ENCODE assay signal across 27 cellular contexts in genomic region chr5:137410234-137411010, GRCh38.
"Had no signal": no experiment of that assay in that cellular context is flagged by ENCODE, and none has a peak within 500 bp of the region (broad histone marks: within the 10 kb centered on the region; RNA-seq: fewer than 3 reads in every experiment).

No MANE protein-coding gene starts in this region.

- H3K4me1 ChIP-seq: suprapubic skin, testis, thyroid gland, upper lobe of left lung, upper lobe of right lung, uterus, vagina had no signal

- ATAC-seq: stimulated activated effector memory CD8-positive, alpha-beta T cell treated with anti-CD3 and anti-CD28 coated beads, Interleukin-12 subunit alpha, Interleukin-12 subunit beta, amount 100 ng/mL, for 72 hours; stimulated activated memory B cell treated with anti-CD40 and anti-IgM and Interleukin-4, amounts not matched to agents 10 μg/mL and 1 μg/mL and 100 μg/mL, for 72 hours; stimulated activated naive B cell treated with anti-CD40 and anti-IgM and Interleukin-4, amounts not matched to agents 10 μg/mL and 1 μg/mL and 100 μg/mL, for 72 hours; stimulated activated naive CD8-positive, alpha-beta T cell treated with anti-CD3 and anti-CD28 coated beads, Interleukin-15, amount 100 ng/mL, for 72 hours; stimulated activated naive CD8-positive, alpha-beta T cell treated with anti-CD3 and anti-CD28 coated beads, Interleukin-15, Interleukin-2, amounts not matched to agents 100 U/mL and 50 U/mL, for 24 hours; upper lobe of right lung had no signal

- H3K27ac ChIP-seq: stomach, suprapubic skin, testis, thoracic aorta, thyroid gland, tibial artery, tibial nerve, transverse colon, upper lobe of left lung, upper lobe of right lung, uterus, vagina had no signal

- H3K4me3 ChIP-seq: stomach, suprapubic skin, testis, thoracic aorta, thyroid gland, tibial artery, tibial nerve, transverse colon, upper lobe of left lung, upper lobe of right lung, uterus, vagina had no signal

- H3K4me1 Mint-ChIP-seq: stimulated activated effector memory CD8-positive, alpha-beta T cell treated with anti-CD3 and anti-CD28 coated beads, Interleukin-12 subunit alpha, Interleukin-12 subunit beta, amount 100 ng/mL, for 72 hours; stimulated activated memory B cell treated with anti-CD40 and anti-IgM and Interleukin-4, amounts not matched to agents 10 μg/mL and 1 μg/mL and 100 μg/mL, for 72 hours; stimulated activated naive B cell treated with anti-CD40 and anti-IgM and Interleukin-4, amounts not matched to agents 10 μg/mL and 1 μg/mL and 100 μg/mL, for 72 hours; stimulated activated naive CD8-positive, alpha-beta T cell treated with anti-CD3 and anti-CD28 coated beads, Interleukin-15, amount 100 ng/mL, for 72 hours had no signal

- H3K36me3 ChIP-seq: stomach, suprapubic skin, thoracic aorta, thyroid gland, tibial artery, tibial nerve, transverse colon, upper lobe of left lung, upper lobe of right lung, uterus, vagina had no signal

- H3K27me3 ChIP-seq: stomach, suprapubic skin, testis, thyroid gland, tibial artery, tibial nerve, transverse colon, upper lobe of left lung, upper lobe of right lung, uterus, vagina had no signal

- H3K27me3 Mint-ChIP-seq: stimulated activated memory B cell treated with anti-CD40 and anti-IgM and Interleukin-4, amounts not matched to agents 10 μg/mL and 1 μg/mL and 100 μg/mL, for 72 hours; stimulated activated naive B cell treated with anti-CD40 and anti-IgM and Interleukin-4, amounts not matched to agents 10 μg/mL and 1 μg/mL and 100 μg/mL, for 72 hours; stimulated activated naive CD8-positive, alpha-beta T cell treated with anti-CD3 and anti-CD28 coated beads, Interleukin-15, amount 100 ng/mL, for 72 hours had no signal

- DNase-seq: stimulated activated CD4-positive, alpha-beta T cell treated with anti-CD3 and anti-CD28 coated beads, Interleukin-2, amount 100 ng/mL, for 48 hours; stimulated activated CD4-positive, alpha-beta T cell treated with anti-CD3 and anti-CD28 coated beads, Interleukin-4, amount 100 ng/mL, for 24 hours; stimulated activated CD4-positive, alpha-beta T cell treated with anti-CD3 and anti-CD28 coated beads, Interleukin-4, amount 100 ng/mL, for 4 hours; stimulated activated CD8-positive, alpha-beta memory T cell treated with anti-CD3 and anti-CD28 coated beads, Interleukin-4, amount 100 ng/mL, for 48 hours; stimulated activated naive B cell treated with anti-CD40 and anti-IgM and Interleukin-4, amounts not matched to agents 10 μg/mL and 1 μg/mL and 100 μg/mL, for 72 hours; stimulated activated naive CD4-positive, alpha-beta T cell; stimulated activated naive CD4-positive, alpha-beta T cell treated with Interleukin-2 at 50 U/mL for 16 hours; stimulated activated naive CD8-positive, alpha-beta T cell treated with anti-CD3 and anti-CD28 coated beads, Interleukin-15, amount 100 ng/mL, for 72 hours; stimulated activated naive CD8-positive, alpha-beta T cell treated with anti-CD3 and anti-CD28 coated beads, Interleukin-15, Interleukin-2, amounts not matched to agents 100 U/mL and 50 U/mL, for 24 hours; stomach; substantia nigra; testis; thyroid gland; tibial artery; transverse colon; trophoblast cell; upper lobe of left lung; upper lobe of right lung; uterus had no signal

- H3K9me3 Mint-ChIP-seq: stimulated activated naive CD8-positive, alpha-beta T cell treated with anti-CD3 and anti-CD28 coated beads, Interleukin-15, Interleukin-2, amounts not matched to agents 100 ng/mL and 50 ng/mL, for 24 hours had no signal

- H3K9me3 ChIP-seq: suprapubic skin, testis, thoracic aorta, thyroid gland, tibial artery, transverse colon, upper lobe of left lung, upper lobe of right lung, uterus, vagina had no signal

- H3K4me3 Mint-ChIP-seq: stimulated activated effector memory CD8-positive, alpha-beta T cell treated with anti-CD3 and anti-CD28 coated beads, Interleukin-12 subunit alpha, Interleukin-12 subunit beta, amount 100 ng/mL, for 72 hours; stimulated activated memory B cell treated with anti-CD40 and anti-IgM and Interleukin-4, amounts not matched to agents 10 μg/mL and 1 μg/mL and 100 μg/mL, for 72 hours; stimulated activated naive B cell treated with anti-CD40 and anti-IgM and Interleukin-4, amounts not matched to agents 10 μg/mL and 1 μg/mL and 100 μg/mL, for 72 hours; stimulated activated naive CD8-positive, alpha-beta T cell treated with anti-CD3 and anti-CD28 coated beads, Interleukin-15, amount 100 ng/mL, for 72 hours; stimulated activated naive CD8-positive, alpha-beta T cell treated with anti-CD3 and anti-CD28 coated beads, Interleukin-15, Interleukin-2, amounts not matched to agents 100 ng/mL and 50 ng/mL, for 24 hours; type B pancreatic cell had no signal

- H3K36me3 Mint-ChIP-seq: stimulated activated effector memory CD8-positive, alpha-beta T cell treated with anti-CD3 and anti-CD28 coated beads, Interleukin-12 subunit alpha, Interleukin-12 subunit beta, amount 100 ng/mL, for 72 hours; stimulated activated memory B cell treated with anti-CD40 and anti-IgM and Interleukin-4, amounts not matched to agents 10 μg/mL and 1 μg/mL and 100 μg/mL, for 72 hours; stimulated activated naive B cell treated with anti-CD40 and anti-IgM and Interleukin-4, amounts not matched to agents 10 μg/mL and 1 μg/mL and 100 μg/mL, for 72 hours had no signal
